16 cellular contexts compared by ENCODE assay signal in genomic region chr22:39612811-39613548, GRCh38. TPM values are rescaled to one million over a fixed set of nuclear protein-coding genes. Genes with fewer than 3 reads are reported as not detected.
DNase-seq lines count a peak whose midpoint lies in the region; ATAC-seq and TF ChIP-seq lines count a peak whose summit lies in the region.
"Had no signal": no experiment of that assay in that cellular context is flagged by ENCODE, and none has a peak within 500 bp of the region (broad histone marks: within the 10 kb centered on the region; RNA-seq: fewer than 3 reads in every experiment).

No MANE protein-coding gene starts in this region.

- CTCF ChIA-PET in CD8-positive, alpha-beta T cell (lab: Charles Lee) = interaction anchor here (0.6 to 1.7 kb wide), 5 partner anchors 10 to 319 kb away, joined by 3 to 10 read pairs (median 3); no protein-coding TSS in a partner anchor
- CTCF ChIA-PET in naive thymus-derived CD4-positive, alpha-beta T cell (lab: Charles Lee) = interaction anchor here (0.7 kb wide), 1 partner anchor 131 kb away, joined by 3 read pairs; no protein-coding TSS in a partner anchor

- peaks cover 8% of the 10 kb centered on the region for H3K27me3 Mint-ChIP-seq in CD8-positive, alpha-beta T cell (ENCODE audit: low read depth)
- H3K27me3 Mint-ChIP-seq in T-helper 17 cell = no peaks in the 10 kb centered on the region
- H3K27me3 Mint-ChIP-seq in activated T-cell treated with anti-CD3 and anti-CD28 coated beads, Interleukin-2, amount 50 U/mL, for 72 hours (ENCODE audit: low read depth) = peaks cover 4% of the 10 kb centered on the region
- peaks cover 0 to 38% (median under 1%) of the 10 kb centered on the region in 5 donors for H3K27me3 Mint-ChIP-seq in naive thymus-derived CD4-positive, alpha-beta T cell

- H3K4me3 ChIP-seq in CD8-positive, alpha-beta T cell (ENCODE audit: low read depth, low read length) = no peak overlapping the region
- H3K4me3 ChIP-seq in naive thymus-derived CD4-positive, alpha-beta T cell (ENCODE audit: low read length) = no peak overlapping the region
- H3K4me3 ChIP-seq: breast epithelium, esophagus squamous epithelium, HAP-1, tibial nerve had no signal

- intact Hi-C loops in CD8-positive, alpha-beta T cell (cut with DNase I, micrococcal nuclease) = no loop called here
- intact Hi-C loops in naive thymus-derived CD4-positive, alpha-beta T cell (cut with micrococcal nuclease) = loop anchor here in 1 of 2 donors (5.0 kb wide), 1 partner anchor 409 kb away; no protein-coding TSS in a partner anchor

- ATAC-seq in CD8-positive, alpha-beta T cell = peak; percentile 54
- ATAC-seq in T-helper 17 cell (peak; percentile 64), HG02885 (IDR thresholded peaks at IDR 0.05; ENCODE audit: poor library complexity, unreplicated experiment) (no peak)
- peak; percentile 58 to 71 for ATAC-seq in activated T-cell treated with anti-CD3 and anti-CD28 coated beads, Interleukin-2, amount 50 U/mL, for 72 hours (replicated peaks in 1 of 2)
- ATAC-seq in naive thymus-derived CD4-positive, alpha-beta T cell = peak; percentile 71

- no peaks in the 10 kb centered on the region for H3K36me3 ChIP-seq in CD8-positive, alpha-beta T cell (ENCODE audit: insufficient read depth, low read length)
- H3K36me3 ChIP-seq in naive thymus-derived CD4-positive, alpha-beta T cell (ENCODE audit: control insufficient read depth in 2 of 3, insufficient read depth in 3 of 3, low read length in 3 of 3) = no peaks in the 10 kb centered on the region
- H3K36me3 ChIP-seq: breast epithelium, esophagus squamous epithelium, HAP-1, tibial nerve had no signal

- H3K4me1 ChIP-seq in CD8-positive, alpha-beta T cell (ENCODE audit: insufficient read depth, low read length) = peaks cover 23% of the 10 kb centered on the region
- peaks cover 0 to 32% of the 10 kb centered on the region in 2 donors for H3K4me1 ChIP-seq in naive thymus-derived CD4-positive, alpha-beta T cell (ENCODE audit: control insufficient read depth in 2 of 2, insufficient read depth in 2 of 2, low read length in 2 of 2)
- H3K4me1 ChIP-seq: breast epithelium, HAP-1, tibial nerve had no signal

- peak overlapping the region; percentile 46 for H3K27ac Mint-ChIP-seq in CD8-positive, alpha-beta T cell
- peak overlapping the region; percentile 94 for H3K27ac Mint-ChIP-seq in T-helper 17 cell
- no peak overlapping the region for H3K27ac Mint-ChIP-seq in activated T-cell treated with anti-CD3 and anti-CD28 coated beads, Interleukin-2, amount 50 U/mL, for 72 hours
- H3K27ac Mint-ChIP-seq in naive thymus-derived CD4-positive, alpha-beta T cell = peak overlapping the region; percentile 64 to 95 (median 78)
- H3K27ac Mint-ChIP-seq: B cell had no signal

- POLR2A ChIA-PET in CD8-positive, alpha-beta T cell (lab: Charles Lee) = interaction anchor here (0.8 kb wide), 1 partner anchor 330 kb away, joined by 3 read pairs; no protein-coding TSS in a partner anchor
- POLR2A ChIA-PET in naive thymus-derived CD4-positive, alpha-beta T cell (lab: Charles Lee) = interaction anchor here (0.6 to 2.1 kb wide), 4 partner anchors 8 to 710 kb away, joined by 3 to 13 read pairs (median 3); no protein-coding TSS in a partner anchor

- H3K36me3 Mint-ChIP-seq in CD8-positive, alpha-beta T cell = no peaks in the 10 kb centered on the region
- peaks cover 4% of the 10 kb centered on the region for H3K36me3 Mint-ChIP-seq in T-helper 17 cell (ENCODE audit: low read depth)
- H3K36me3 Mint-ChIP-seq in activated T-cell treated with anti-CD3 and anti-CD28 coated beads, Interleukin-2, amount 50 U/mL, for 72 hours (ENCODE audit: insufficient read depth in 2 of 2) = peaks cover 0 to 2% of the 10 kb centered on the region in 2 donors
- H3K36me3 Mint-ChIP-seq in naive thymus-derived CD4-positive, alpha-beta T cell = peaks cover 0 to 4% (median 3%) of the 10 kb centered on the region in 5 donors

- peaks cover 25% of the 10 kb centered on the region for H3K4me1 Mint-ChIP-seq in CD8-positive, alpha-beta T cell (ENCODE audit: low read depth)
- peaks cover 25% of the 10 kb centered on the region for H3K4me1 Mint-ChIP-seq in T-helper 17 cell
- H3K4me1 Mint-ChIP-seq in activated T-cell treated with anti-CD3 and anti-CD28 coated beads, Interleukin-2, amount 50 U/mL, for 72 hours (ENCODE audit: low read depth) = peaks cover 30% of the 10 kb centered on the region
- H3K4me1 Mint-ChIP-seq in naive thymus-derived CD4-positive, alpha-beta T cell = peaks cover 16 to 69% (median 48%) of the 10 kb centered on the region in 7 donors

- H3K4me3 Mint-ChIP-seq in CD8-positive, alpha-beta T cell = peak overlapping the region; percentile 42
- peak overlapping the region; percentile 80 for H3K4me3 Mint-ChIP-seq in T-helper 17 cell
- H3K4me3 Mint-ChIP-seq in activated T-cell treated with anti-CD3 and anti-CD28 coated beads, Interleukin-2, amount 50 U/mL, for 72 hours = peak overlapping the region in 1 of 2 donors; percentile 29
- peak overlapping the region; percentile 42 to 88 (median 73) for H3K4me3 Mint-ChIP-seq in naive thymus-derived CD4-positive, alpha-beta T cell
- H3K4me3 Mint-ChIP-seq: B cell had no signal

- peaks cover 8% of the 10 kb centered on the region for H3K9me3 Mint-ChIP-seq in CD8-positive, alpha-beta T cell
- H3K9me3 Mint-ChIP-seq in activated T-cell treated with anti-CD3 and anti-CD28 coated beads, Interleukin-2, amount 50 U/mL, for 72 hours = peaks cover 4% of the 10 kb centered on the region in 2 donors
- H3K9me3 Mint-ChIP-seq in naive thymus-derived CD4-positive, alpha-beta T cell = peaks cover 0 to 15% (median 5%) of the 10 kb centered on the region in 11 donors

- no peak overlapping the region for H3K27ac ChIP-seq in CD8-positive, alpha-beta T cell (ENCODE audit: low read depth, low read length)
- peak overlapping the region; percentile 41 for H3K27ac ChIP-seq in naive thymus-derived CD4-positive, alpha-beta T cell (ENCODE audit: low read depth, low read length)
- H3K27ac ChIP-seq: breast epithelium, esophagus squamous epithelium, tibial nerve had no signal

- TF ChIP-seq CTCF in CD8-positive, alpha-beta T cell (IDR thresholded peaks at IDR 0.05) = no peak

- DNase-seq in CD8-positive, alpha-beta T cell = peak in 3 of 7 experiments; percentile 20 to 32 (median 21)
- DNase-seq in T-helper 17 cell (no peak), amniotic stem cell (lab: John Stamatoyannopoulos, UW) (no peak), glomerular visceral epithelial cell (ENCODE audit: extremely low spot score) (no peak)
- DNase-seq in activated T-cell treated with anti-CD3 and anti-CD28 coated beads, Interleukin-2, amount 50 U/mL, for 72 hours = peak in 1 of 2 donors; percentile 8
- peak in 7 of 9 donors; percentile 24 to 74 (median 39) for DNase-seq in naive thymus-derived CD4-positive, alpha-beta T cell
- DNase-seq: activated CD4-positive, CD25-positive, alpha-beta regulatory T cell treated with anti-CD3 and anti-CD28 coated beads, Interleukin-2, amount 50 U/mL, for 72 hours; activated effector memory CD4-positive, alpha-beta T cell treated with anti-CD3 and anti-CD28 coated beads, Interleukin-2, amount 50 U/mL, for 16 hours; esophagus squamous epithelium; NCI-H1694 had no signal

- H3K9me3 ChIP-seq in CD8-positive, alpha-beta T cell (ENCODE audit: low read length) = no peaks in the 10 kb centered on the region
- H3K9me3 ChIP-seq in T-helper 17 cell (ENCODE audit: control insufficient read depth, low read length, poor library complexity, severe bottlenecking) = no peaks in the 10 kb centered on the region
- H3K9me3 ChIP-seq in naive thymus-derived CD4-positive, alpha-beta T cell (ENCODE audit: control insufficient read depth in 2 of 3, low read length in 3 of 3) = peaks cover 0 to 3% (median 0%) of the 10 kb centered on the region in 3 experiments
- H3K9me3 ChIP-seq: breast epithelium, esophagus squamous epithelium, HAP-1 had no signal

- no peaks in the 10 kb centered on the region for H3K27me3 ChIP-seq in CD8-positive, alpha-beta T cell (ENCODE audit: insufficient read depth, low read length)
- H3K27me3 ChIP-seq in naive thymus-derived CD4-positive, alpha-beta T cell (ENCODE audit: control insufficient read depth in 2 of 2, insufficient read depth in 2 of 2, low read length in 2 of 2) = no peaks in the 10 kb centered on the region
- H3K27me3 ChIP-seq: breast epithelium had no signal

RNA-seq across cellular contexts. Expression of gene CACNA1I, which starts 42.4 kb away (rescaled TPM):
- 1 to 10 TPM; 5.5 to 5.9 TPM for total RNA-seq in CD8-positive, alpha-beta T cell
- 10 to 100 TPM; 20.3 to 27.9 TPM for total RNA-seq in T-helper 17 cell
- total RNA-seq in activated T-cell treated with anti-CD3 and anti-CD28 coated beads, Interleukin-2, amount 50 U/mL, for 72 hours = under 1 TPM; 0.34 to 0.58 TPM
- 10 to 100 TPM in 4 of 5 experiments, 1 to 10 TPM in 1; 4.5 to 51.2 (median 30.9) TPM for total RNA-seq in naive thymus-derived CD4-positive, alpha-beta T cell
- polyA plus RNA-seq in naive thymus-derived CD4-positive, alpha-beta T cell = 1 to 10 TPM in 1 of 2 donors, under 1 TPM in 1; 0.40 to 1.8 TPM
- total RNA-seq: lung microvascular endothelial cell had no signal

Comparison
In these comparisons a context has a peak if more than half of its experiments do, and no peak if none do; other contexts are left out.
1. DNase-seq: peak in naive thymus-derived CD4-positive, alpha-beta T cell (7 of 9); none in T-helper 17 cell (0 of 3), amniotic stem cell (single experiment) and glomerular visceral epithelial cell (single experiment).